In genomic region chr4:101419324-101420135, GRCh38 we compare ENCODE assay signal across 7 cellular contexts.
DNase-seq lines count a peak whose midpoint lies in the region; ATAC-seq lines count a peak whose summit lies in the region.

No MANE protein-coding gene starts in this region.

- H3K4me3 Mint-ChIP-seq in activated naive CD8-positive, alpha-beta T cell treated with anti-CD3 and anti-CD28 coated beads for 36 hours, result peak overlapping the region; percentile 32

- peaks cover 7% of the 10 kb centered on the region for H3K9me3 Mint-ChIP-seq in activated naive CD8-positive, alpha-beta T cell treated with anti-CD3 and anti-CD28 coated beads for 36 hours

- peak; percentile 52 for DNase-seq in HT-29 (ENCODE audit: low spot score)
- DNase-seq in activated naive CD8-positive, alpha-beta T cell treated with anti-CD3 and anti-CD28 coated beads for 36 hours, result no peak
- DNase-seq in GF-D8 (lab: John Stamatoyannopoulos, UW), result no peak
- no peak for DNase-seq in HCEC 1CT

- peaks cover 41% of the 10 kb centered on the region for H3K27me3 Mint-ChIP-seq in activated naive CD8-positive, alpha-beta T cell treated with anti-CD3 and anti-CD28 coated beads for 36 hours

- peak overlapping the region; percentile 70 for H3K27ac Mint-ChIP-seq in activated naive CD8-positive, alpha-beta T cell treated with anti-CD3 and anti-CD28 coated beads for 36 hours

- no peaks in the 10 kb centered on the region for H3K27me3 ChIP-seq in subcutaneous abdominal adipose tissue (ENCODE audit: control insufficient read depth in 5 of 5, insufficient read depth in 4 of 5, low read length in 5 of 5)

- H3K27ac ChIP-seq in subcutaneous abdominal adipose tissue (ENCODE audit: low read depth, low read length), result peak overlapping the region; percentile 42

- H3K9me3 ChIP-seq in subcutaneous abdominal adipose tissue (ENCODE audit: control insufficient read depth in 5 of 5, low read length in 5 of 5), result no peaks in the 10 kb centered on the region

- H3K36me3 Mint-ChIP-seq in activated naive CD8-positive, alpha-beta T cell treated with anti-CD3 and anti-CD28 coated beads for 36 hours, result peaks cover 6% of the 10 kb centered on the region

- no peaks in the 10 kb centered on the region for H3K36me3 ChIP-seq in subcutaneous abdominal adipose tissue (ENCODE audit: control insufficient read depth in 5 of 5, insufficient read depth in 5 of 5, low read length in 5 of 5)

- ATAC-seq in GM18508 (IDR thresholded peaks at IDR 0.05; ENCODE audit: insufficient read depth, unreplicated experiment) (peak; percentile 70), GM21447 (IDR thresholded peaks at IDR 0.05; ENCODE audit: unreplicated experiment) (peak; percentile 84)

- peaks cover 36% of the 10 kb centered on the region for H3K4me1 Mint-ChIP-seq in activated naive CD8-positive, alpha-beta T cell treated with anti-CD3 and anti-CD28 coated beads for 36 hours

- H3K4me1 ChIP-seq in subcutaneous abdominal adipose tissue (ENCODE audit: control insufficient read depth in 5 of 5, insufficient read depth in 5 of 5, low read length in 5 of 5), result peaks cover 0 to 35% (median 2%) of the 10 kb centered on the region in 5 donors

- H3K4me3 ChIP-seq in subcutaneous abdominal adipose tissue (ENCODE audit: low read depth in 1 of 5, low read length in 5 of 5), result no peak overlapping the region

- H3K9ac ChIP-seq in subcutaneous abdominal adipose tissue (ENCODE audit: low read length in 5 of 5), result no peak overlapping the region
